8 cellular contexts compared by ENCODE assay signal in genomic region chr21:28884976-28885852, GRCh38.
DNase-seq lines count a peak whose midpoint lies in the region; TF ChIP-seq lines count a peak whose summit lies in the region.

No MANE protein-coding gene starts in this region.

- H2AFZ ChIP-seq in MM.1S (ENCODE audit: low read length) (peak overlapping the region; percentile 76), neuron (ENCODE audit: low read depth, low read length) (peak overlapping the region; percentile 57)

- H3K9me3 ChIP-seq in MM.1S (replicated peaks; ENCODE audit: insufficient read depth, low read length) = no peaks in the 10 kb centered on the region
- no peaks in the 10 kb centered on the region for H3K9me3 ChIP-seq in neuron (ENCODE audit: low read length)

- H3K4me3 ChIP-seq in MM.1S (ENCODE audit: low read length) (peak overlapping the region; percentile 84), neuron (ENCODE audit: low read length) (peak overlapping the region; percentile 68)

- H3F3A ChIP-seq in MM.1S (ENCODE audit: insufficient read depth, low read length) = peaks cover 12% of the 10 kb centered on the region; the same call in 1 of the 2 replicates

- H3K4me2 ChIP-seq in MM.1S (ENCODE audit: low read depth, low read length) = peak overlapping the region; percentile 84

- H3K9ac ChIP-seq in MM.1S (ENCODE audit: low read length) = peak overlapping the region; percentile 90

- H3K4me1 ChIP-seq in MM.1S (ENCODE audit: low read length) = peaks cover 6% of the 10 kb centered on the region; the same call in 1 of the 2 replicates
- peaks cover 9% of the 10 kb centered on the region for H3K4me1 ChIP-seq in neuron (ENCODE audit: insufficient read depth, low read length)

- in situ Hi-C loops in G401 (cut with HindIII; ENCODE audit: low sequenced_read_pairs) = no loop called here

- DNase-seq in G401 (ENCODE audit: low spot score) (peak; percentile 88), HCEC 1CT (peak; percentile 89), MM.1S (peak; percentile 91), SHP77 treated with DMSO at 0.1 percent for 48 hours (lab: John Stamatoyannopoulos, UW) (peak; percentile 53), activated gamma-delta T cell treated with Interleukin-2 at 50 U/mL for 16 hours (peak; percentile 85), foreskin melanocyte (peak; percentile 88), stromal cell of bone marrow (ENCODE audit: low read depth) (peak; percentile 86)

- H4K20me1 ChIP-seq in MM.1S (ENCODE audit: insufficient read depth, low read length) = no peaks in the 10 kb centered on the region

- H3K27me3 ChIP-seq in MM.1S (replicated peaks; ENCODE audit: insufficient read depth, low read length) (no peaks in the 10 kb centered on the region), neuron (ENCODE audit: insufficient read depth, low read length) (no peaks in the 10 kb centered on the region)

- no peaks in the 10 kb centered on the region for H3K9me2 ChIP-seq in MM.1S (replicated peaks; ENCODE audit: insufficient read depth, low read length)

- TF ChIP-seq CTCF in MM.1S (IDR thresholded peaks at IDR 0.05; ENCODE audit: low read length) = no peak

- H3K27ac ChIP-seq in MM.1S (ENCODE audit: low read length) = peak overlapping the region; percentile 96

- peaks cover 6% of the 10 kb centered on the region; the same call in 1 of the 2 replicates for H3K79me2 ChIP-seq in MM.1S (ENCODE audit: low read length)

- H3K36me3 ChIP-seq in MM.1S (replicated peaks; ENCODE audit: insufficient read depth, low read length) = no peaks in the 10 kb centered on the region
- peaks cover 16% of the 10 kb centered on the region for H3K36me3 ChIP-seq in neuron (ENCODE audit: insufficient read depth, low read length)

Comparison
In these comparisons a context has a peak if more than half of its experiments do, and no peak if none do; other contexts are left out.
1. Peak in every context shown above with its lines: DNase-seq, H3K4me3 ChIP-seq and H3K27ac ChIP-seq.